Comparison of ENCODE assay signal across 14 cellular contexts in genomic region chr15:81299630-81300273, GRCh38. TPM values are rescaled to one million over a fixed set of nuclear protein-coding genes. Genes with fewer than 3 reads are reported as not detected.
A peak's percentile ranks its signal among the peaks of the same experiment; 100 is the strongest.
DNase-seq lines count a peak whose midpoint lies in the region; ATAC-seq and TF ChIP-seq lines count a peak whose summit lies in the region.
"Had no signal": no experiment of that assay in that cellular context is flagged by ENCODE, and none has a peak within 500 bp of the region (broad histone marks: within the 10 kb centered on the region; RNA-seq: fewer than 3 reads in every experiment).

No MANE protein-coding gene starts in this region.

- peak overlapping the region; percentile 95 for H3K27ac Mint-ChIP-seq in activated CD8-positive, alpha-beta memory T cell treated with anti-CD3 and anti-CD28 coated beads, Interleukin-2, amount 10 ng/mL, durations not matched to agents 7 days and 5 days
- H3K27ac Mint-ChIP-seq in effector memory CD8-positive, alpha-beta T cell, result peak overlapping the region; percentile 98 to 99
- H3K27ac Mint-ChIP-seq: type B pancreatic cell had no signal

- no peaks in the 10 kb centered on the region for H3K27me3 ChIP-seq in Peyer's patch
- H3K27me3 ChIP-seq in subcutaneous abdominal adipose tissue (ENCODE audit: control insufficient read depth in 5 of 5, insufficient read depth in 4 of 5, low read length in 5 of 5), result no peaks in the 10 kb centered on the region
- H3K27me3 ChIP-seq: right atrium auricular region had no signal

- H3K4me1 ChIP-seq in Peyer's patch (peaks cover 0 to 37% (median 16%) of the 10 kb centered on the region in 4 donors), subcutaneous abdominal adipose tissue (ENCODE audit: control insufficient read depth in 5 of 5, insufficient read depth in 5 of 5, low read length in 5 of 5) (peaks cover 8 to 94% (median 53%) of the 10 kb centered on the region in 5 donors)

- peak overlapping the region in 1 of 5 donors; percentile 49 for H3K9ac ChIP-seq in subcutaneous abdominal adipose tissue (ENCODE audit: low read length in 5 of 5)

- H3K9me3 ChIP-seq in Peyer's patch (no peaks in the 10 kb centered on the region), subcutaneous abdominal adipose tissue (ENCODE audit: control insufficient read depth in 5 of 5, low read length in 5 of 5) (no peaks in the 10 kb centered on the region)
- H3K9me3 ChIP-seq: right atrium auricular region had no signal

- peak overlapping the region; percentile 14 to 93 (median 88) for H3K27ac ChIP-seq in Peyer's patch
- H3K27ac ChIP-seq in subcutaneous abdominal adipose tissue (ENCODE audit: low read depth, low read length), result no peak overlapping the region
- H3K27ac ChIP-seq: right atrium auricular region had no signal

- peak overlapping the region; percentile 96 for H3K4me3 Mint-ChIP-seq in activated CD8-positive, alpha-beta memory T cell treated with anti-CD3 and anti-CD28 coated beads, Interleukin-2, amount 10 ng/mL, durations not matched to agents 7 days and 5 days
- peak overlapping the region; percentile 99 to 100 for H3K4me3 Mint-ChIP-seq in effector memory CD8-positive, alpha-beta T cell
- H3K4me3 Mint-ChIP-seq: type B pancreatic cell had no signal

- no peak for TF ChIP-seq CTCF in Peyer's patch (IDR thresholded peaks at IDR 0.05)

- TF ChIP-seq POLR2A in Peyer's patch (IDR thresholded peaks at IDR 0.05), result no peak

- DNase-seq in activated CD8-positive, alpha-beta memory T cell treated with anti-CD3 and anti-CD28 coated beads, Interleukin-2, amount 10 ng/mL, durations not matched to agents 7 days and 5 days, result peak; percentile 45
- no peak for DNase-seq in activated CD8-positive, alpha-beta memory T cell treated with anti-CD3 and anti-CD28 coated beads, Interleukin-2, amount 50 U/mL, for 4 hours
- peak in 2 of 3 donors; percentile 46 to 50 for DNase-seq in Peyer's patch
- DNase-seq in effector memory CD8-positive, alpha-beta T cell, result no peak
- no peak for DNase-seq in activated gamma-delta T cell treated with Interleukin-2 at 50 U/mL for 16 hours
- DNase-seq in globus pallidus (ENCODE audit: low spot score), result no peak
- DNase-seq in NCI-H2227 (lab: John Stamatoyannopoulos, UW; ENCODE audit: unreplicated experiment), result no peak
- DNase-seq: ACHN, cerebellar nuclear complex, NCI-H2171, T1000 had no signal

- no peak for ATAC-seq in activated CD8-positive, alpha-beta memory T cell treated with anti-CD3 and anti-CD28 coated beads, Interleukin-2, amount 10 ng/mL, durations not matched to agents 7 days and 5 days
- no peak for ATAC-seq in effector memory CD8-positive, alpha-beta T cell (replicated peaks)

- no peaks in the 10 kb centered on the region for H3K9me3 Mint-ChIP-seq in activated CD8-positive, alpha-beta memory T cell treated with anti-CD3 and anti-CD28 coated beads, Interleukin-2, amount 10 ng/mL, durations not matched to agents 7 days and 5 days (ENCODE audit: low read depth)
- no peaks in the 10 kb centered on the region for H3K9me3 Mint-ChIP-seq in effector memory CD8-positive, alpha-beta T cell
- H3K9me3 Mint-ChIP-seq: type B pancreatic cell had no signal

- no peaks in the 10 kb centered on the region for H3K27me3 Mint-ChIP-seq in activated CD8-positive, alpha-beta memory T cell treated with anti-CD3 and anti-CD28 coated beads, Interleukin-2, amount 10 ng/mL, durations not matched to agents 7 days and 5 days
- H3K27me3 Mint-ChIP-seq in effector memory CD8-positive, alpha-beta T cell, result no peaks in the 10 kb centered on the region

- peak overlapping the region; percentile 36 to 64 (median 48) for H3K4me3 ChIP-seq in Peyer's patch
- H3K4me3 ChIP-seq in subcutaneous abdominal adipose tissue (ENCODE audit: low read depth in 1 of 5, low read length in 5 of 5), result peak overlapping the region in 3 of 5 donors; percentile 26 to 64 (median 57)
- H3K4me3 ChIP-seq: right atrium auricular region had no signal

- H3K36me3 Mint-ChIP-seq in activated CD8-positive, alpha-beta memory T cell treated with anti-CD3 and anti-CD28 coated beads, Interleukin-2, amount 10 ng/mL, durations not matched to agents 7 days and 5 days, result peaks cover 75% of the 10 kb centered on the region
- peaks cover 82% of the 10 kb centered on the region for H3K36me3 Mint-ChIP-seq in effector memory CD8-positive, alpha-beta T cell (ENCODE audit: insufficient read depth)
- H3K36me3 Mint-ChIP-seq: type B pancreatic cell had no signal

- H3K36me3 ChIP-seq in Peyer's patch (peaks cover 0 to 3% (median 0%) of the 10 kb centered on the region in 3 donors), subcutaneous abdominal adipose tissue (ENCODE audit: control insufficient read depth in 5 of 5, insufficient read depth in 5 of 5, low read length in 5 of 5) (peaks cover 21 to 81% (median 75%) of the 10 kb centered on the region in 5 donors)
- H3K36me3 ChIP-seq: right atrium auricular region had no signal

- CTCF ChIA-PET in activated CD8-positive, alpha-beta memory T cell treated with anti-CD3 and anti-CD28 coated beads, Interleukin-2, amount 10 ng/mL, durations not matched to agents 7 days and 5 days (lab: Charles Lee), result interaction anchor here (0.9 to 6.0 kb wide), 6 partner anchors 14 to 33 kb away, joined by 3 to 42 read pairs (median 5); partner anchors contain the start of gene STARD5

- peaks cover 84% of the 10 kb centered on the region for H3K4me1 Mint-ChIP-seq in activated CD8-positive, alpha-beta memory T cell treated with anti-CD3 and anti-CD28 coated beads, Interleukin-2, amount 10 ng/mL, durations not matched to agents 7 days and 5 days
- peaks cover 79 to 89% of the 10 kb centered on the region in 2 donors for H3K4me1 Mint-ChIP-seq in effector memory CD8-positive, alpha-beta T cell (ENCODE audit: low read depth in 2 of 2)

RNA-seq across cellular contexts. Expression of gene STARD5, which starts 24.2 kb away (rescaled TPM):
- 1 to 10 TPM; 4.8 to 5.2 TPM for total RNA-seq in activated CD8-positive, alpha-beta memory T cell treated with anti-CD3 and anti-CD28 coated beads, Interleukin-2, amount 10 ng/mL, durations not matched to agents 7 days and 5 days
- 10 to 100 TPM; 37.8 to 39.6 (median 38.7) TPM for total RNA-seq in Peyer's patch

Comparison
In these comparisons a context has a peak if more than half of its experiments do, and no peak if none do; other contexts are left out.
1. DNase-seq: peak in activated CD8-positive, alpha-beta memory T cell treated with anti-CD3 and anti-CD28 coated beads, Interleukin-2, amount 10 ng/mL, durations not matched to agents 7 days and 5 days (single experiment) and Peyer's patch (2 of 3); none in activated CD8-positive, alpha-beta memory T cell treated with anti-CD3 and anti-CD28 coated beads, Interleukin-2, amount 50 U/mL, for 4 hours (single experiment), effector memory CD8-positive, alpha-beta T cell (0 of 3), activated gamma-delta T cell treated with Interleukin-2 at 50 U/mL for 16 hours (single experiment), globus pallidus (single experiment) and NCI-H2227 (single experiment).
2. RNA of gene STARD5, which starts 24.2 kb away (total RNA-seq): 37.8 to 39.6 TPM in Peyer's patch; 4.8 to 5.2 TPM in activated CD8-positive, alpha-beta memory T cell treated with anti-CD3 and anti-CD28 coated beads, Interleukin-2, amount 10 ng/mL, durations not matched to agents 7 days and 5 days; every median in the first group is over 4 times any median in the second.